Comparison of ENCODE assay signal across 1 cellular context in the genomic region with DNA sequence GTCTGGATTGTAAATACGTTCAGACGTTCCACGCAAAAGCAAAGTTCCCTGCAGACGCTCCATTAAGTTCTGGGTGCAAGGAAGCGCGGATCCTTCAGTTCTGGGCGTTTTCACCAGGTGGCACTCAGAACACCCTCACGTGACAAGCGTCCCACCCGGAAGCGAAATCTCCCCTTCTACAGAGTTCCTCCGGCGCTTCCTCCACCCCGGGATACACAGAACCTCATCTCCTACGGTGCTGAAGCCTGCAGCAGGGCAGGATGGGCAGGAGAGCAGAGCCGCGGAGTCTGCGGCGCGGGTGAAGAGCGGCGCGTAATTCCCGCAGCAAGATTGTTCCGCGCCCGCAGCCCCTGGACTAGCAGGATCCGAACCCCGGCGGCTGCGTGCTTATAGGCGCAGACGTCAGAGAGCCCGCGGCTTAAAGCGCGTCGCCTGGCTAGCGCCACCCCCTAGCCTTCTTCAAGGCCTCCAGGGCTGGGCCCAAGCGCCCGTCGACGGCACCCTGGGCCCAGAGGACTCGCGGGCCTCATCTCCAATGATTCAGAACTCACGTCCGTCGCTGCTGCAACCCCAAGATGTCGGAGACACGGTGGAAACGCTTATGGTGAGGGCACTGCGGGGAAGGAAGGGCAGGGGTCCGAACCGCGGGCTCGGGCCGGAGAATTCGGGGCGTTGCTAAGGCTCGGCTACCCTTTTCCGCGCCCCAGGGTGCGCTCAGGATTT.
TF ChIP-seq lines count a peak whose summit lies in the region.

A gene with protein sequence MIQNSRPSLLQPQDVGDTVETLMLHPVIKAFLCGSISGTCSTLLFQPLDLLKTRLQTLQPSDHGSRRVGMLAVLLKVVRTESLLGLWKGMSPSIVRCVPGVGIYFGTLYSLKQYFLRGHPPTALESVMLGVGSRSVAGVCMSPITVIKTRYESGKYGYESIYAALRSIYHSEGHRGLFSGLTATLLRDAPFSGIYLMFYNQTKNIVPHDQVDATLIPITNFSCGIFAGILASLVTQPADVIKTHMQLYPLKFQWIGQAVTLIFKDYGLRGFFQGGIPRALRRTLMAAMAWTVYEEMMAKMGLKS (plus strand): TSS at position 181 of the 723 bp plus-strand sequence. CDS start 355 bp downstream, at position 536.

TF ChIP-seq in K562, 482 proteins besides CTCF, POLR2A, EP300 and RAD21 (continued from another document and continues in another):
- TF ChIP-seq, protein P1, sequence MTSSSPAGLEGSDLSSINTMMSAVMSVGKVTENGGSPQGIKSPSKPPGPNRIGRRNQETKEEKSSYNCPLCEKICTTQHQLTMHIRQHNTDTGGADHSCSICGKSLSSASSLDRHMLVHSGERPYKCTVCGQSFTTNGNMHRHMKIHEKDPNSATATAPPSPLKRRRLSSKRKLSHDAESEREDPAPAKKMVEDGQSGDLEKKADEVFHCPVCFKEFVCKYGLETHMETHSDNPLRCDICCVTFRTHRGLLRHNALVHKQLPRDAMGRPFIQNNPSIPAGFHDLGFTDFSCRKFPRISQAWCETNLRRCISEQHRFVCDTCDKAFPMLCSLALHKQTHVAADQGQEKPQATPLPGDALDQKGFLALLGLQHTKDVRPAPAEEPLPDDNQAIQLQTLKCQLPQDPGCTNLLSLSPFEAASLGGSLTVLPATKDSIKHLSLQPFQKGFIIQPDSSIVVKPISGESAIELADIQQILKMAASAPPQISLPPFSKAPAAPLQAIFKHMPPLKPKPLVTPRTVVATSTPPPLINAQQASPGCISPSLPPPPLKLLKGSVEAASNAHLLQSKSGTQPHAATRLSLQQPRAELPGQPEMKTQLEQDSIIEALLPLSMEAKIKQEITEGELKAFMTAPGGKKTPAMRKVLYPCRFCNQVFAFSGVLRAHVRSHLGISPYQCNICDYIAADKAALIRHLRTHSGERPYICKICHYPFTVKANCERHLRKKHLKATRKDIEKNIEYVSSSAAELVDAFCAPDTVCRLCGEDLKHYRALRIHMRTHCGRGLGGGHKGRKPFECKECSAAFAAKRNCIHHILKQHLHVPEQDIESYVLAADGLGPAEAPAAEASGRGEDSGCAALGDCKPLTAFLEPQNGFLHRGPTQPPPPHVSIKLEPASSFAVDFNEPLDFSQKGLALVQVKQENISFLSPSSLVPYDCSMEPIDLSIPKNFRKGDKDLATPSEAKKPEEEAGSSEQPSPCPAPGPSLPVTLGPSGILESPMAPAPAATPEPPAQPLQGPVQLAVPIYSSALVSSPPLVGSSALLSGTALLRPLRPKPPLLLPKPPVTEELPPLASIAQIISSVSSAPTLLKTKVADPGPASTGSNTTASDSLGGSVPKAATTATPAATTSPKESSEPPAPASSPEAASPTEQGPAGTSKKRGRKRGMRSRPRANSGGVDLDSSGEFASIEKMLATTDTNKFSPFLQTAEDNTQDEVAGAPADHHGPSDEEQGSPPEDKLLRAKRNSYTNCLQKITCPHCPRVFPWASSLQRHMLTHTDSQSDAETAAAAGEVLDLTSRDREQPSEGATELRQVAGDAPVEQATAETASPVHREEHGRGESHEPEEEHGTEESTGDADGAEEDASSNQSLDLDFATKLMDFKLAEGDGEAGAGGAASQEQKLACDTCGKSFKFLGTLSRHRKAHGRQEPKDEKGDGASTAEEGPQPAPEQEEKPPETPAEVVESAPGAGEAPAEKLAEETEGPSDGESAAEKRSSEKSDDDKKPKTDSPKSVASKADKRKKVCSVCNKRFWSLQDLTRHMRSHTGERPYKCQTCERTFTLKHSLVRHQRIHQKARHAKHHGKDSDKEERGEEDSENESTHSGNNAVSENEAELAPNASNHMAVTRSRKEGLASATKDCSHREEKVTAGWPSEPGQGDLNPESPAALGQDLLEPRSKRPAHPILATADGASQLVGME (CRISPR knock-in tag; IDR thresholded peaks at IDR 0.05) = 0 out of 2 replicates have a peak, but pooled peaks have one; percentile 34
- TF ChIP-seq NONO (IDR thresholded peaks at IDR 0.05; ENCODE audit: low read depth in 2 of 2, low read length in 1 of 2) (0 out of 4 replicates have a peak, but pooled peaks of 1 of the 2 experiments have one; percentile 53), ESRRB (CRISPR knock-in tag; IDR thresholded peaks at IDR 0.05; ENCODE audit: borderline replicate concordance) (no peak), TCF3 (CRISPR knock-in tag; IDR thresholded peaks at IDR 0.05) (0 out of 2 replicates have a peak, but pooled peaks have one; percentile 17), SLC30A9 (CRISPR knock-in tag; IDR thresholded peaks at IDR 0.05) (no peak), ZNF24 (IDR thresholded peaks at IDR 0.05) (0 out of 2 replicates have a peak, but pooled peaks have one; percentile 32), ZBTB1 (CRISPR knock-in tag; IDR thresholded peaks at IDR 0.05; ENCODE audit: borderline replicate concordance, low read depth) (peak; percentile 50; the same call in 1 of the 2 replicates), ZEB2 (IDR thresholded peaks at IDR 0.05) (peak; percentile 56), MEIS2 (IDR thresholded peaks at IDR 0.05; ENCODE audit: partially characterized antibody) (no peak), ETV5 (CRISPR knock-in tag; IDR thresholded peaks at IDR 0.05; ENCODE audit: low read depth) (peak; percentile 48; the same call in 1 of the 2 replicates), KLF6 (CRISPR knock-in tag; IDR thresholded peaks at IDR 0.05; ENCODE audit: borderline replicate concordance) (peak; percentile 55; the same call in 1 of the 2 replicates), COPS2 (conservative IDR thresholded peaks at IDR 0.05) (no peak), ASH1L (IDR thresholded peaks at IDR 0.05; ENCODE audit: borderline replicate concordance, low read depth, partially characterized antibody) (peak; percentile 55), NR2F6 (CRISPR knock-in tag; IDR thresholded peaks at IDR 0.05) (no peak), BRD9 (IDR thresholded peaks at IDR 0.05; ENCODE audit: low read depth, partially characterized antibody) (peak; percentile 50), MAFK (IDR thresholded peaks at IDR 0.05; ENCODE audit: low read length) (peak; percentile 29; the same call in 1 of the 2 replicates), RBM15 (IDR thresholded peaks at IDR 0.05; ENCODE audit: insufficient read depth, low read length) (no peak), ZNF263 (CRISPR knock-in tag; IDR thresholded peaks at IDR 0.05; ENCODE audit: borderline replicate concordance) (peak; percentile 55; the same call in 1 of the 2 replicates), SIN3B (IDR thresholded peaks at IDR 0.05; ENCODE audit: low read depth) (peak; percentile 80), SPI1 (IDR thresholded peaks at IDR 0.05; ENCODE audit: borderline replicate concordance, low read depth, low read length) (no peak), FIP1L1 (IDR thresholded peaks at IDR 0.05; ENCODE audit: low read depth, low read length, poor library complexity, severe bottlenecking) (peak; percentile 58), HDAC8 (tag; IDR thresholded peaks at IDR 0.05) (peak; percentile 25; the same call in 1 of the 2 replicates), ILF3 (IDR thresholded peaks at IDR 0.05; ENCODE audit: borderline replicate concordance) (no peak), BCOR (IDR thresholded peaks at IDR 0.05) (peak; percentile 62), HNRNPK (IDR thresholded peaks at IDR 0.05; ENCODE audit: low read depth, low read length, poor library complexity, severe bottlenecking) (no peak), ZBTB7A (IDR thresholded peaks at IDR 0.05; ENCODE audit: borderline replicate concordance, control insufficient read depth, low read depth, low read length) (peak; percentile 36; the same call in 1 of the 2 replicates), ZNF239 (CRISPR knock-in tag; IDR thresholded peaks at IDR 0.05) (no peak; the same call in 1 of the 2 replicates)
- TF ChIP-seq, protein P2, sequence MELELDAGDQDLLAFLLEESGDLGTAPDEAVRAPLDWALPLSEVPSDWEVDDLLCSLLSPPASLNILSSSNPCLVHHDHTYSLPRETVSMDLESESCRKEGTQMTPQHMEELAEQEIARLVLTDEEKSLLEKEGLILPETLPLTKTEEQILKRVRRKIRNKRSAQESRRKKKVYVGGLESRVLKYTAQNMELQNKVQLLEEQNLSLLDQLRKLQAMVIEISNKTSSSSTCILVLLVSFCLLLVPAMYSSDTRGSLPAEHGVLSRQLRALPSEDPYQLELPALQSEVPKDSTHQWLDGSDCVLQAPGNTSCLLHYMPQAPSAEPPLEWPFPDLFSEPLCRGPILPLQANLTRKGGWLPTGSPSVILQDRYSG (tag; conservative IDR thresholded peaks at IDR 0.05; ENCODE audit: low read depth) = no peak
- TF ChIP-seq, protein P3, sequence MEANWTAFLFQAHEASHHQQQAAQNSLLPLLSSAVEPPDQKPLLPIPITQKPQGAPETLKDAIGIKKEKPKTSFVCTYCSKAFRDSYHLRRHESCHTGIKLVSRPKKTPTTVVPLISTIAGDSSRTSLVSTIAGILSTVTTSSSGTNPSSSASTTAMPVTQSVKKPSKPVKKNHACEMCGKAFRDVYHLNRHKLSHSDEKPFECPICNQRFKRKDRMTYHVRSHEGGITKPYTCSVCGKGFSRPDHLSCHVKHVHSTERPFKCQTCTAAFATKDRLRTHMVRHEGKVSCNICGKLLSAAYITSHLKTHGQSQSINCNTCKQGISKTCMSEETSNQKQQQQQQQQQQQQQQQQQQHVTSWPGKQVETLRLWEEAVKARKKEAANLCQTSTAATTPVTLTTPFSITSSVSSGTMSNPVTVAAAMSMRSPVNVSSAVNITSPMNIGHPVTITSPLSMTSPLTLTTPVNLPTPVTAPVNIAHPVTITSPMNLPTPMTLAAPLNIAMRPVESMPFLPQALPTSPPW (CRISPR knock-in tag; IDR thresholded peaks at IDR 0.05) = no peak
- TF ChIP-seq, protein P4, sequence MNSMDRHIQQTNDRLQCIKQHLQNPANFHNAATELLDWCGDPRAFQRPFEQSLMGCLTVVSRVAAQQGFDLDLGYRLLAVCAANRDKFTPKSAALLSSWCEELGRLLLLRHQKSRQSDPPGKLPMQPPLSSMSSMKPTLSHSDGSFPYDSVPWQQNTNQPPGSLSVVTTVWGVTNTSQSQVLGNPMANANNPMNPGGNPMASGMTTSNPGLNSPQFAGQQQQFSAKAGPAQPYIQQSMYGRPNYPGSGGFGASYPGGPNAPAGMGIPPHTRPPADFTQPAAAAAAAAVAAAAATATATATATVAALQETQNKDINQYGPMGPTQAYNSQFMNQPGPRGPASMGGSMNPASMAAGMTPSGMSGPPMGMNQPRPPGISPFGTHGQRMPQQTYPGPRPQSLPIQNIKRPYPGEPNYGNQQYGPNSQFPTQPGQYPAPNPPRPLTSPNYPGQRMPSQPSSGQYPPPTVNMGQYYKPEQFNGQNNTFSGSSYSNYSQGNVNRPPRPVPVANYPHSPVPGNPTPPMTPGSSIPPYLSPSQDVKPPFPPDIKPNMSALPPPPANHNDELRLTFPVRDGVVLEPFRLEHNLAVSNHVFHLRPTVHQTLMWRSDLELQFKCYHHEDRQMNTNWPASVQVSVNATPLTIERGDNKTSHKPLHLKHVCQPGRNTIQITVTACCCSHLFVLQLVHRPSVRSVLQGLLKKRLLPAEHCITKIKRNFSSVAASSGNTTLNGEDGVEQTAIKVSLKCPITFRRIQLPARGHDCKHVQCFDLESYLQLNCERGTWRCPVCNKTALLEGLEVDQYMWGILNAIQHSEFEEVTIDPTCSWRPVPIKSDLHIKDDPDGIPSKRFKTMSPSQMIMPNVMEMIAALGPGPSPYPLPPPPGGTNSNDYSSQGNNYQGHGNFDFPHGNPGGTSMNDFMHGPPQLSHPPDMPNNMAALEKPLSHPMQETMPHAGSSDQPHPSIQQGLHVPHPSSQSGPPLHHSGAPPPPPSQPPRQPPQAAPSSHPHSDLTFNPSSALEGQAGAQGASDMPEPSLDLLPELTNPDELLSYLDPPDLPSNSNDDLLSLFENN (IDR thresholded peaks at IDR 0.05; ENCODE audit: low read depth in 2 of 2, low read length in 2 of 2) = 0 out of 4 replicates have a peak, but pooled peaks of 1 of the 2 experiments have one; percentile 8
- TF ChIP-seq, protein P5, sequence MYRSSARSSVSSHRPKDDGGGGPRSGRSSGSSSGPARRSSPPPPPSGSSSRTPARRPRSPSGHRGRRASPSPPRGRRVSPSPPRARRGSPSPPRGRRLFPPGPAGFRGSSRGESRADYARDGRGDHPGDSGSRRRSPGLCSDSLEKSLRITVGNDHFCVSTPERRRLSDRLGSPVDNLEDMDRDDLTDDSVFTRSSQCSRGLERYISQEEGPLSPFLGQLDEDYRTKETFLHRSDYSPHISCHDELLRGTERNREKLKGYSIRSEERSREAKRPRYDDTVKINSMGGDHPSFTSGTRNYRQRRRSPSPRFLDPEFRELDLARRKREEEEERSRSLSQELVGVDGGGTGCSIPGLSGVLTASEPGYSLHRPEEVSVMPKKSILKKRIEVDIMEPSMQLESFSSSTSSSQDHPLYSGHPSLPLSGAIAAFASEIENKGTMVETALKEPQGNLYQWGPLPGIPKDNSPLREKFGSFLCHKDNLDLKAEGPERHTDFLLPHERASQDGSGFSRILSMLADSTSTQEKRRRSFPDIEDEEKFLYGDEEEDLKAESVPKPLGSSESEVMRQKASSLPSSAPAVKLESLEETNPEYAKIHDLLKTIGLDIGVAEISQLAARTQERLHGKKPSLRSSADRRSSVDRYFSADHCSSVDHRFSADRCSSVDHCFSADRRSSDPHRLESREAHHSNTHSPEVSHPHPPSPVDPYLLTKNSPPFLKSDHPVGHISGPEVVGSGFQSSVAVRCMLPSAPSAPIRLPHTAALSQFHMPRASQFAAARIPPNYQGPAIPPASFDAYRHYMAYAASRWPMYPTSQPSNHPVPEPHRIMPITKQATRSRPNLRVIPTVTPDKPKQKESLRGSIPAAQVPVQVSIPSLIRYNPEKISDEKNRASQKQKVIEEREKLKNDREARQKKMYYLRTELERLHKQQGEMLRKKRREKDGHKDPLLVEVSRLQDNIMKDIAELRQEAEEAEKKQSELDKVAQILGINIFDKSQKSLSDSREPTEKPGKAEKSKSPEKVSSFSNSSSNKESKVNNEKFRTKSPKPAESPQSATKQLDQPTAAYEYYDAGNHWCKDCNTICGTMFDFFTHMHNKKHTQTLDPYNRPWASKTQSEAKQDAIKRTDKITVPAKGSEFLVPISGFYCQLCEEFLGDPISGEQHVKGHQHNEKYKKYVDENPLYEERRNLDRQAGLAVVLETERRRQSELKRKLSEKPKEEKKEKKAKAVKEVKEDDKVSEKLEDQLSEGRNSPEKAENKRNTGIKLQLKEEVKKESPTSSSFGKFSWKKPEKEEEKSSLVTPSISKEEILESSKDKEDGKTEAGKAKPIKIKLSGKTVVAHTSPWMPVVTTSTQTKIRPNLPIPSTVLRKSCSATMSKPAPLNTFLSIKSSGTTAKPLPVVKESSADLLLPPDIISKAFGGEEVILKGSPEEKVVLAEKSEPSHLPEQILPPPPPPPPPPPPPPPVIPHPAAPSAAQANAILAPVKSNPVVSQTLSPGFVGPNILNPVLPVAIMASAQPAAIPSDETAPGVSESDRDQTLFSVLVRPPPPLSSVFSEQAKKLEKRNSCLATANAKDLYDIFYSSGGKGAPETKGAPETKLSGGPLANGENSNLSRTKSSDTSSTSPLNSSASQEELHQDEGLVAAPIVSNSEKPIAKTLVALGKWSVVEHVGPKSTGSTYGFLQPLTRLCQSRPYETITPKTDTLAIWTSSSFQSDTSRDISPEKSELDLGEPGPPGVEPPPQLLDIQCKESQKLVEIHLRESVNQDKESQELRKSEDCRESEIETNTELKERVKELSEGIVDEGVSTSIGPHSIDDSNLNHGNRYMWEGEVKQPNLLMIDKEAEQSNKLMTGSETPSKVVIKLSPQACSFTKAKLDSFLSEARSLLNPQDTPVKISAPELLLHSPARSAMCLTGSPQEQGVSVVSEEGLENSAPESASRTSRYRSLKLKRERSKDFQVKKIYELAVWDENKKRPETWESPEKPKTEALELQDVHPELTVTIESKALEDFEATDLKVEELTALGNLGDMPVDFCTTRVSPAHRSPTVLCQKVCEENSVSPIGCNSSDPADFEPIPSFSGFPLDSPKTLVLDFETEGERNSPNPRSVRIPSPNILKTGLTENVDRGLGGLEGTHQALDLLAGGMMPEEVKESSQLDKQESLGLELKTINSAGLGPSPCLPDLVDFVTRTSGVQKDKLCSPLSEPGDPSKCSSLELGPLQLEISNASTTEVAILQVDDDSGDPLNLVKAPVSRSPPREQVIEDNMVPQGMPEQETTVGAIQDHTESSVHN (IDR thresholded peaks at IDR 0.05; ENCODE audit: borderline replicate concordance in 1 of 2, low read depth in 1 of 2) = peak in 1 of 2 experiments; percentile 67; a peak in 1 of 4 replicates
